ENCODE assay signal across 19 cellular contexts in genomic region chr5:147973086-147973485, GRCh38.
"Had no signal": no experiment of that assay in that cellular context is flagged by ENCODE, and none has a peak within 500 bp of the region (broad histone marks: within the 10 kb centered on the region; RNA-seq: fewer than 3 reads in every experiment).

No MANE protein-coding gene starts in this region.

- ATAC-seq: body of pancreas; effector memory CD8-positive, alpha-beta T cell; left ventricle myocardium superior; naive thymus-derived CD4-positive, alpha-beta T cell had no signal

- H3K36me3 ChIP-seq: prostate gland, right atrium auricular region, thyroid gland had no signal

- H3K27me3 ChIP-seq: body of pancreas, right atrium auricular region, thyroid gland had no signal

- H3K27ac ChIP-seq: body of pancreas, prostate gland, right atrium auricular region, thyroid gland had no signal

- DNase-seq: activated B cell treated with CpG ODN at 0.5 μM for 24 hours; activated CD4-positive, alpha-beta memory T cell treated with anti-CD3 and anti-CD28 coated beads, Interleukin-2, amount 10 ng/mL, durations not matched to agents 7 days and 5 days; activated CD4-positive, alpha-beta T cell treated with anti-CD3 and anti-CD28 coated beads for 4 hours; activated naive CD4-positive, alpha-beta T cell treated with Interleukin-2 at 50 U/mL for 16 hours; activated naive CD8-positive, alpha-beta T cell treated with anti-CD3 and anti-CD28 coated beads, Interleukin-2, amount 10 ng/mL, durations not matched to agents 7 days and 5 days; activated T-cell treated with anti-CD3 and anti-CD28 coated beads, Interleukin-2, amount 50 U/mL, for 24 hours; body of pancreas; effector memory CD8-positive, alpha-beta T cell; immature natural killer cell; kidney glomerular epithelial cell; left ventricle myocardium superior; naive thymus-derived CD4-positive, alpha-beta T cell; stimulated activated CD4-positive, alpha-beta T cell treated with anti-CD3 and anti-CD28 coated beads, Interleukin-12 subunit alpha, Interleukin-12 subunit beta, amount 100 ng/mL, for 4 hours; stimulated activated CD4-positive, alpha-beta T cell treated with anti-CD3 and anti-CD28 coated beads, Interleukin-1b, Interleukin-23, amount 100 ng/mL, for 48 hours; stimulated activated CD8-positive, alpha-beta memory T cell treated with anti-CD3 and anti-CD28 coated beads, Interleukin-4, amount 100 ng/mL, for 48 hours; stimulated activated naive CD4-positive, alpha-beta T cell; thyroid gland had no signal

- H3K4me1 ChIP-seq: body of pancreas, prostate gland, right atrium auricular region, thyroid gland had no signal

- H3K9me3 ChIP-seq: body of pancreas, prostate gland, thyroid gland had no signal

- H3K4me3 ChIP-seq: body of pancreas, prostate gland, right atrium auricular region, thyroid gland had no signal
